ENCODE assay signal across 24 cellular contexts in genomic region chr13:94987869-94988268, GRCh38.
"Had no signal": no experiment of that assay in that cellular context is flagged by ENCODE, and none has a peak within 500 bp of the region (broad histone marks: within the 10 kb centered on the region; RNA-seq: fewer than 3 reads in every experiment).

No MANE protein-coding gene starts in this region.

- FAIRE-seq: endometrium, kidney had no signal

- ATAC-seq: activated CD4-positive, CD25-positive, alpha-beta regulatory T cell treated with anti-CD3 and anti-CD28 coated beads, Interleukin-2, amount 50 U/mL, for 24 hours; activated CD8-positive, alpha-beta memory T cell treated with anti-CD3 and anti-CD28 coated beads, Interleukin-2, amount 10 ng/mL, durations not matched to agents 7 days and 5 days; activated CD8-positive, alpha-beta T cell treated with anti-CD3 and anti-CD28 coated beads for 36 hours; activated naive CD8-positive, alpha-beta T cell treated with anti-CD3 and anti-CD28 coated beads, Interleukin-2, amount 50 U/mL, for 24 hours; left lobe of liver; naive thymus-derived CD4-positive, alpha-beta T cell; sciatic nerve; stimulated activated memory B cell treated with anti-CD40 and anti-IgM and Interleukin-4, amounts not matched to agents 10 μg/mL and 1 μg/mL and 100 μg/mL, for 72 hours had no signal

- H3K27ac ChIP-seq: lower lobe of right lung, neural progenitor cell, stomach, transverse colon, uterus, VCaP had no signal

- DNase-seq: activated CD4-positive, alpha-beta T cell treated with anti-CD3 and anti-CD28 coated beads, Interleukin-2, amount 10 ng/mL, durations not matched to agents 24 days and 14 days; activated CD8-positive, alpha-beta memory T cell treated with anti-CD3 and anti-CD28 coated beads, Interleukin-2, amount 10 ng/mL, durations not matched to agents 7 days and 5 days; activated CD8-positive, alpha-beta T cell treated with anti-CD3 and anti-CD28 coated beads for 36 hours; activated gamma-delta T cell; activated naive CD4-positive, alpha-beta T cell treated with anti-CD3 and anti-CD28 coated beads, Interleukin-2, amount 50 U/mL, for 16 hours; activated naive CD8-positive, alpha-beta T cell treated with anti-CD3 and anti-CD28 coated beads, Interleukin-2, amount 50 U/mL, for 24 hours; anterior cingulate cortex; caudate nucleus; effector CD4-positive, alpha-beta T cell; kidney; lower lobe of right lung; naive thymus-derived CD4-positive, alpha-beta T cell; posterior cingulate gyrus; stimulated activated CD4-positive, alpha-beta T cell treated with anti-CD3 and anti-CD28 coated beads, Interleukin-15, amount 100 ng/mL, for 24 hours; stomach; transverse colon; uterus had no signal
